26 cellular contexts compared by ENCODE assay signal in the genomic region with DNA sequence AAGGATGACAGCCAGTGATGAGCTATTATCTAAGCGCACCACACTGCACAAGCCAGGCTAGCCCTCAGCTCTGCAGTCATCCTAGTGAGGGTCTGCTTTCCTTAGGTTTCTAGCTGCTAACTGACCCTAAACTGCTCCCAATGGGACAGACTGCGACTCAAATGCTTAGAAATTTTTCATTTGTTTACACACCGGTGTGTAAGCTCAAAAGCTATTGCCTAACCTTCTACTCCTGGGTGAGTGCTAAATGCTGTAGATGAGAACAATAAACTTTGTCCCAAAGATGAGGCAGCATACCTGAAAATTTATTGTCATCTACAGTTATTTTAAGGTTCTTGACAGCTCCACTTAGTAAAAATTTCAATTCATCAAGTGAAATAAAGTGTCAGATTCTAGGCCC.
"Had no signal": no experiment of that assay in that cellular context is flagged by ENCODE, and none has a peak within 500 bp of the region (broad histone marks: within the 10 kb centered on the region; RNA-seq: fewer than 3 reads in every experiment).

No MANE protein-coding gene starts in this region.

- H3K4me1 ChIP-seq: lower lobe of right lung, thyroid gland had no signal

- H3K9me3 ChIP-seq: lower lobe of right lung, neutrophil, thyroid gland had no signal

- H3K27me3 ChIP-seq: neutrophil, thyroid gland had no signal

- H3K4me3 ChIP-seq: lower lobe of right lung, smooth muscle cell, thyroid gland had no signal

- DNase-seq: activated CD4-positive, alpha-beta memory T cell treated with anti-CD3 and anti-CD28 coated beads, Interleukin-2, amount 10 ng/mL, durations not matched to agents 7 days and 5 days; activated CD4-positive, alpha-beta T cell treated with anti-CD3 and anti-CD28 coated beads for 1 hour; activated CD4-positive, alpha-beta T cell treated with anti-CD3 and anti-CD28 coated beads, Interleukin-2, amount 10 ng/mL, durations not matched to agents 7 days and 5 days; activated gamma-delta T cell treated with Interleukin-2 at 50 U/mL for 16 hours; activated naive CD4-positive, alpha-beta T cell treated with anti-CD3 and anti-CD28 coated beads, Interleukin-2, amount 50 U/mL, for 16 hours; activated T-cell treated with anti-CD3 and anti-CD28 coated beads, Interleukin-2, amount 50 U/mL, for 4 hours; amygdala; central memory CD4-positive, alpha-beta T cell; foreskin melanocyte; left cardiac atrium; lower lobe of right lung; naive thymus-derived CD8-positive, alpha-beta T cell; retina; stimulated activated CD4-positive, alpha-beta T cell treated with anti-CD3 and anti-CD28 coated beads, Interleukin-1b, Interleukin-23, amount 100 ng/mL, for 48 hours; stimulated activated CD4-positive, alpha-beta T cell treated with anti-CD3 and anti-CD28 coated beads, Interleukin-4, amount 100 ng/mL, for 4 hours; stimulated activated CD8-positive, alpha-beta memory T cell treated with anti-CD3 and anti-CD28 coated beads, Interleukin-4, amount 100 ng/mL, for 48 hours; stimulated activated naive CD8-positive, alpha-beta T cell treated with anti-CD3 and anti-CD28 coated beads, Interleukin-15, amount 100 ng/mL, for 72 hours; T-helper 2 cell; thyroid gland had no signal

- FAIRE-seq: keratinocyte had no signal

- H3K4me2 ChIP-seq: smooth muscle cell had no signal

- H3K27ac ChIP-seq: lower lobe of right lung, neutrophil, thyroid gland had no signal

- ATAC-seq: activated T-cell treated with anti-CD3 and anti-CD28 coated beads, Interleukin-2, amount 50 U/mL, for 4 hours; activated T-helper 17 cell treated with anti-CD3 and anti-CD28 coated beads, Interleukin-2, amount 50 U/mL, for 72 hours; esophagus mucosa; left cardiac atrium; naive thymus-derived CD8-positive, alpha-beta T cell; stimulated activated memory B cell treated with anti-CD40 and anti-IgM and Interleukin-4, amounts not matched to agents 10 μg/mL and 1 μg/mL and 100 μg/mL, for 72 hours; stimulated activated naive CD8-positive, alpha-beta T cell treated with anti-CD3 and anti-CD28 coated beads, Interleukin-15, amount 100 ng/mL, for 72 hours; WTC11 had no signal

- H3K36me3 ChIP-seq: lower lobe of right lung, neutrophil, thyroid gland had no signal
